ENCODE assay signal across 19 cellular contexts in the genomic region with DNA sequence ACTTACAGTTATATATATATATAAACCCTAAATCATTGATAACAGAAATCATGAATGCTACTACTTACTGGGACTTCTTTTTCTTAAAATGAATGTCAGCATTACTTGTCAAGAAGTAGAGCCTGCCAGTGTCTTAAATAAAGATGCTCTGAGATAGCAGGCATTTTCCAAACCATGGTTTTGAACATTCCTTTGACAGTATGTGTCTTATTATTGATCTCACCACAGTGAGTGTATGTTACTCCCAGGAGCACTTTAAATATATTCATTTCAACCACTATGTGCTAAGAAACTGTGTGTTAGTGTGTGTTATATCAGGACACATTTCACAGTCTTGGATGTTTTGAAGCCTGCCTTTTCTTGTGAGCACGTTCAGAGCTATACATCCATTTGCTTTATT. TPM values are rescaled to one million over a fixed set of nuclear protein-coding genes. Genes with fewer than 3 reads are reported as not detected.
DNase-seq lines count a peak whose midpoint lies in the region; ATAC-seq and TF ChIP-seq lines count a peak whose summit lies in the region.
"Had no signal": no experiment of that assay in that cellular context is flagged by ENCODE, and none has a peak within 500 bp of the region (broad histone marks: within the 10 kb centered on the region; RNA-seq: fewer than 3 reads in every experiment).

No MANE protein-coding gene starts in this region.

- H3K9me3 Mint-ChIP-seq in nephron: peaks cover 16% of the 10 kb centered on the region
- H3K9me3 Mint-ChIP-seq in mesothelial cell of epicardium: peaks cover 30% of the 10 kb centered on the region

- TF ChIP-seq CTCF in nephron (IDR thresholded peaks at IDR 0.05; ENCODE audit: unreplicated experiment in 3 of 3) (no peak), RWPE1 (conservative IDR thresholded peaks at IDR 0.05; ENCODE audit: low read depth) (no peak), mesothelial cell of epicardium (IDR thresholded peaks at IDR 0.05; ENCODE audit: unreplicated experiment) (no peak)

- H3K4me1 Mint-ChIP-seq in nephron (peaks cover 9% of the 10 kb centered on the region), mesothelial cell of epicardium (peaks cover 10% of the 10 kb centered on the region)

- no peaks in the 10 kb centered on the region for H3K27me3 Mint-ChIP-seq in nephron (ENCODE audit: low read depth)
- no peaks in the 10 kb centered on the region for H3K27me3 Mint-ChIP-seq in mesothelial cell of epicardium (ENCODE audit: low read depth)

- POLR2A ChIA-PET in RWPE1 (lab: Yijun Ruan, JAX; ENCODE audit: low non-redundant PET): no interaction called here

- H3K36me3 Mint-ChIP-seq in nephron (ENCODE audit: low read depth): peaks cover 84% of the 10 kb centered on the region
- peaks cover 64% of the 10 kb centered on the region for H3K36me3 Mint-ChIP-seq in mesothelial cell of epicardium

- H3K4me3 Mint-ChIP-seq in nephron (no peak overlapping the region), mesothelial cell of epicardium (no peak overlapping the region)

- H3K27ac Mint-ChIP-seq in nephron (peak overlapping the region in 2 of 3 experiments; percentile 43 to 85), mesothelial cell of epicardium (no peak overlapping the region)

- ATAC-seq in HG03520 (IDR thresholded peaks at IDR 0.05; ENCODE audit: unreplicated experiment): no peak

- DNase-seq in EL (peak; percentile 50), LHCN-M2 (ENCODE audit: low read depth) (peak; percentile 58), fibroblast of gingiva (ENCODE audit: low read depth) (peak; percentile 49), SW480 (ENCODE audit: low spot score) (no peak), RWPE1 (ENCODE audit: low spot score) (no peak), mesothelial cell of epicardium (ENCODE audit: low spot score in 2 of 2, unreplicated experiment in 2 of 2) (no peak)
- DNase-seq: COR-L47; DMS153; HCEC 1CT; Karpas-422; MM.1S; NCI-H1092 treated with DMSO at 0.1 percent for 48 hours; NCI-H187; NCI-H69; NK-92 treated with Interleukin-12 subunit alpha and Interleukin-12 subunit beta, amount 100 ng/mL, for 24 hours; OCI-M1 had no signal

- H3K27ac ChIP-seq in RWPE1: no peak overlapping the region
- H3K27ac ChIP-seq: SJSA1 had no signal

- CTCF ChIA-PET in RWPE1 (lab: Yijun Ruan, JAX): no interaction called here

RNA-seq across cellular contexts. Expression of a gene that starts 28.2 kb away (rescaled TPM):
- total RNA-seq in LHCN-M2 (2014; rRNA removed) (34.1 and 37.3 TPM in 2 replicates), mesothelial cell of epicardium (38.3 to 43.5 TPM (median 40.3 TPM) in 3 replicates)
- polyA plus RNA-seq in LHCN-M2 (2012): 8.6 TPM

Comparison
In these comparisons a context has a peak if more than half of its experiments do, and no peak if none do; other contexts are left out.
1. DNase-seq: peak in EL (single experiment), LHCN-M2 (single experiment) and fibroblast of gingiva (single experiment); none in SW480 (single experiment), RWPE1 (single experiment) and mesothelial cell of epicardium (0 of 2).